Comparison of ENCODE assay signal across 13 cellular contexts in the genomic region with DNA sequence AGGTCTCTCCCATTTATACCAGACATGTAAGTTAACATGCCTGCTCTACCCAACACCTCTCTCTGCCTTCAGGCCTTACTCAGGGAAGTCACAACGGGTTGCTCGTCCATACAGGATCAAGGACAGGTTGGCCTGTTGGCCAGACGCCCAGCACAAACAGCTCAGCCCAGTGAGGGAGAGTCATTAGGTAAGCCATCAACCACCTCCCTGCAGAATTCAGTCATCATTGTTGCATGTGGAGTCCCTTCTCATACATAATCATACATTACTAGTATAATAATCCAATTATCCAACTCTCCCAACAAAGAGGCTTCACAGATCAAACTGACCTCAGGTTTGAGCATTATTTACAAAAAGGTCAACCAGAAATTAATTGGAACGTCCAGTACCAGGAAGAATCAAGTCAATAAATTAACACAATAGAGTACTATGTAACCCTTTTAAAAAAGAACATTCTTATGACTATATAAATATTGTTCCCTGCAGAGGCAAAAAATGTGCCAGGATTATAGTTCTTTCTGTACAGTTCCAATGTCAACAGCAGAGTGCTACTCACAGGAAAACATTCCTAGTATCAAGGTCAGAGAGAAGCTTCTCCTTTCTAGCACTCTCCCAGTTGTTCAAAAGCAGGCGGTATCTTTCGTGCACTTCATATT. TPM values are rescaled to one million over a fixed set of nuclear protein-coding genes. Genes with fewer than 3 reads are reported as not detected.
DNase-seq lines count a peak whose midpoint lies in the region; ATAC-seq and TF ChIP-seq lines count a peak whose summit lies in the region.
"Had no signal": no experiment of that assay in that cellular context is flagged by ENCODE, and none has a peak within 500 bp of the region (broad histone marks: within the 10 kb centered on the region; RNA-seq: fewer than 3 reads in every experiment).

No MANE protein-coding gene starts in this region.

- POLR2A ChIA-PET in CD8-positive, alpha-beta T cell (lab: Charles Lee) = no interaction called here

- TF ChIP-seq CTCF in lower lobe of right lung (IDR thresholded peaks at IDR 0.05) = no peak
- TF ChIP-seq CTCF in CD8-positive, alpha-beta T cell (IDR thresholded peaks at IDR 0.05) = no peak

- H3K27me3 ChIP-seq in lower lobe of right lung (ENCODE audit: low read depth) = no peaks in the 10 kb centered on the region
- no peaks in the 10 kb centered on the region for H3K27me3 ChIP-seq in CD8-positive, alpha-beta T cell (ENCODE audit: insufficient read depth, low read length)

- no peaks in the 10 kb centered on the region for H3K9me3 ChIP-seq in lower lobe of right lung
- no peaks in the 10 kb centered on the region for H3K9me3 ChIP-seq in CD8-positive, alpha-beta T cell (ENCODE audit: low read length)

- ATAC-seq in lower lobe of right lung (peak; percentile 63 to 75), GM18870 (IDR thresholded peaks at IDR 0.05; ENCODE audit: unreplicated experiment) (no peak)
- ATAC-seq in CD8-positive, alpha-beta T cell = no peak
- ATAC-seq: activated CD8-positive, alpha-beta T cell treated with anti-CD3 and anti-CD28 coated beads, Interleukin-2, amount 10 ng/mL, durations not matched to agents 7 days and 5 days had no signal

- DNase-seq in COLO668 (lab: John Stamatoyannopoulos, UW; ENCODE audit: unreplicated experiment) (peak; percentile 7), NCI-H2081 treated with DMSO at 0.1 percent for 48 hours (lab: John Stamatoyannopoulos, UW) (peak; percentile 74), cerebellum (ENCODE audit: low spot score) (peak; percentile 79), lower lobe of right lung (peak; percentile 73), Ammon's horn (ENCODE audit: low spot score) (no peak), NCI-H226 (no peak)
- DNase-seq in CD8-positive, alpha-beta T cell = no peak
- DNase-seq: activated CD8-positive, alpha-beta T cell treated with anti-CD3 and anti-CD28 coated beads, Interleukin-2, amount 10 ng/mL, durations not matched to agents 7 days and 5 days; MV-4-11; T-helper 2 cell had no signal

- no peaks in the 10 kb centered on the region for H3K27me3 Mint-ChIP-seq in CD8-positive, alpha-beta T cell (ENCODE audit: low read depth)
- H3K27me3 Mint-ChIP-seq: activated naive CD4-positive, alpha-beta T cell treated with anti-CD3 and anti-CD28 coated beads, Interleukin-2, amount 50 U/mL, for 24 hours had no signal

- H3K27ac ChIP-seq in lower lobe of right lung = no peak overlapping the region
- no peak overlapping the region for H3K27ac ChIP-seq in CD8-positive, alpha-beta T cell (ENCODE audit: low read depth, low read length)

- no peaks in the 10 kb centered on the region for H3K36me3 ChIP-seq in lower lobe of right lung
- H3K36me3 ChIP-seq in CD8-positive, alpha-beta T cell (ENCODE audit: insufficient read depth, low read length) = no peaks in the 10 kb centered on the region

- H3K9me3 Mint-ChIP-seq in CD8-positive, alpha-beta T cell = no peaks in the 10 kb centered on the region
- H3K9me3 Mint-ChIP-seq: activated naive CD4-positive, alpha-beta T cell treated with anti-CD3 and anti-CD28 coated beads, Interleukin-2, amount 50 U/mL, for 24 hours had no signal

- H3K27ac Mint-ChIP-seq in CD8-positive, alpha-beta T cell = no peak overlapping the region
- H3K27ac Mint-ChIP-seq: activated CD8-positive, alpha-beta T cell treated with anti-CD3 and anti-CD28 coated beads, Interleukin-2, amount 10 ng/mL, durations not matched to agents 7 days and 5 days; activated naive CD4-positive, alpha-beta T cell treated with anti-CD3 and anti-CD28 coated beads, Interleukin-2, amount 50 U/mL, for 24 hours had no signal

- no peak overlapping the region for H3K4me3 Mint-ChIP-seq in CD8-positive, alpha-beta T cell
- H3K4me3 Mint-ChIP-seq: activated CD8-positive, alpha-beta T cell treated with anti-CD3 and anti-CD28 coated beads, Interleukin-2, amount 10 ng/mL, durations not matched to agents 7 days and 5 days; activated naive CD4-positive, alpha-beta T cell treated with anti-CD3 and anti-CD28 coated beads, Interleukin-2, amount 50 U/mL, for 24 hours had no signal

- H3K4me1 Mint-ChIP-seq in CD8-positive, alpha-beta T cell (ENCODE audit: low read depth) = no peaks in the 10 kb centered on the region
- H3K4me1 Mint-ChIP-seq: activated naive CD4-positive, alpha-beta T cell treated with anti-CD3 and anti-CD28 coated beads, Interleukin-2, amount 50 U/mL, for 24 hours had no signal

- H3K4me3 ChIP-seq in lower lobe of right lung = no peak overlapping the region
- no peak overlapping the region for H3K4me3 ChIP-seq in CD8-positive, alpha-beta T cell (ENCODE audit: low read depth, low read length)
- H3K4me3 ChIP-seq: skin epidermis had no signal

- CTCF ChIA-PET in CD8-positive, alpha-beta T cell (lab: Charles Lee) = no interaction called here

- no peaks in the 10 kb centered on the region for H3K4me1 ChIP-seq in lower lobe of right lung
- H3K4me1 ChIP-seq in CD8-positive, alpha-beta T cell (ENCODE audit: insufficient read depth, low read length) = no peaks in the 10 kb centered on the region

- intact Hi-C loops in lower lobe of right lung (cut with DNase I) = no loop called here
- intact Hi-C loops in CD8-positive, alpha-beta T cell (cut with DNase I, micrococcal nuclease) = no loop called here

- no peaks in the 10 kb centered on the region for H3K36me3 Mint-ChIP-seq in CD8-positive, alpha-beta T cell
- H3K36me3 Mint-ChIP-seq: activated naive CD4-positive, alpha-beta T cell treated with anti-CD3 and anti-CD28 coated beads, Interleukin-2, amount 50 U/mL, for 24 hours had no signal

RNA-seq across cellular contexts. Expression of a gene that starts 33.2 kb away (rescaled TPM):
- total RNA-seq in cerebellum (53.0 TPM), lower lobe of right lung (16.2 TPM)
- 1 to 10 TPM in 1 of 2 experiments, under 1 TPM in 1; 0.98 to 1.1 TPM for total RNA-seq in CD8-positive, alpha-beta T cell

Comparison
In these comparisons a context has a peak if more than half of its experiments do, and no peak if none do; other contexts are left out.
1. DNase-seq: peak in COLO668 (single experiment), NCI-H2081 treated with DMSO at 0.1 percent for 48 hours (single experiment), cerebellum (single experiment) and lower lobe of right lung (single experiment); none in Ammon's horn (single experiment), CD8-positive, alpha-beta T cell (0 of 7) and NCI-H226 (single experiment).
2. ATAC-seq: peak in lower lobe of right lung (2 of 2); none in CD8-positive, alpha-beta T cell (single experiment) and GM18870 (single experiment).